Comparison of ENCODE assay signal across 1 cellular context in the genomic region with DNA sequence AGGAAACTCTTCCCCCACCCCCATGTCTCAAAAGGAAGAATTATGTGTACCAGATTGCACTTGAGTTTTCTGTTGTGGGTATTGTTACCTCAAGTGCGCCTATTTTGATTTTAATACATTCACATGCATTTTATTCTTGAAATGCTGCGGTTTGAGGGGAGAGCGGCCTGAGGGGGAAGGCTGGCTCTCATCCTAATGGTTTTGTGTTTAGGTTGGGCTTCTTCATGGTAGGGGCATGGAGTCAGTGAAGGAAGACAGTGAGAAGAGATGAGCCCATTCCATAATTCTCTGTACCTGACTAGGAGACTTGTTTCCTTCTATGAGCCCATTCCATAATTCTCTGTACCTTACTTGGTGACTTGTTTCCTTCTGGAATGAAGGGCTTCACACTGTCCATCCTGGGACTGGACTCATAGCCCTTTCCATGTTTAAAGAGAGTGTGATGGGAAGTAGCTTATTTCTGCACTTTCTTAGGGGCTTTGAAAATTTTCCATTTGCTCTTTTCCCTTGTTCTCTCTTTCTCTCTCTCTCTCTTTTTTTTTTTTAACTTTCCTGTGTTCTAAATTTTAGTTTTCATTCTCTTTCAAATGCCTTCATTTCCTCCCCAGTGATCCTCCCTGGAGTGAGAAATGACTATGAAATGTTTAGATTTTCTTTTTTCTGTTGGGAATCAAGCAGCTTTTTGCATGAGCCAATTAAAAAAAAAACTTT.
TF ChIP-seq lines count a peak whose summit lies in the region.

No MANE protein-coding gene starts in this region.

TF ChIP-seq in GM12878, 131 proteins besides CTCF, POLR2A, EP300 and RAD21 (continued from another document):
- TF ChIP-seq, protein P1, sequence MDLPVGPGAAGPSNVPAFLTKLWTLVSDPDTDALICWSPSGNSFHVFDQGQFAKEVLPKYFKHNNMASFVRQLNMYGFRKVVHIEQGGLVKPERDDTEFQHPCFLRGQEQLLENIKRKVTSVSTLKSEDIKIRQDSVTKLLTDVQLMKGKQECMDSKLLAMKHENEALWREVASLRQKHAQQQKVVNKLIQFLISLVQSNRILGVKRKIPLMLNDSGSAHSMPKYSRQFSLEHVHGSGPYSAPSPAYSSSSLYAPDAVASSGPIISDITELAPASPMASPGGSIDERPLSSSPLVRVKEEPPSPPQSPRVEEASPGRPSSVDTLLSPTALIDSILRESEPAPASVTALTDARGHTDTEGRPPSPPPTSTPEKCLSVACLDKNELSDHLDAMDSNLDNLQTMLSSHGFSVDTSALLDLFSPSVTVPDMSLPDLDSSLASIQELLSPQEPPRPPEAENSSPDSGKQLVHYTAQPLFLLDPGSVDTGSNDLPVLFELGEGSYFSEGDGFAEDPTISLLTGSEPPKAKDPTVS (IDR thresholded peaks at IDR 0.05; ENCODE audit: low read depth, low read length), result no peak
- TF ChIP-seq, protein P2, sequence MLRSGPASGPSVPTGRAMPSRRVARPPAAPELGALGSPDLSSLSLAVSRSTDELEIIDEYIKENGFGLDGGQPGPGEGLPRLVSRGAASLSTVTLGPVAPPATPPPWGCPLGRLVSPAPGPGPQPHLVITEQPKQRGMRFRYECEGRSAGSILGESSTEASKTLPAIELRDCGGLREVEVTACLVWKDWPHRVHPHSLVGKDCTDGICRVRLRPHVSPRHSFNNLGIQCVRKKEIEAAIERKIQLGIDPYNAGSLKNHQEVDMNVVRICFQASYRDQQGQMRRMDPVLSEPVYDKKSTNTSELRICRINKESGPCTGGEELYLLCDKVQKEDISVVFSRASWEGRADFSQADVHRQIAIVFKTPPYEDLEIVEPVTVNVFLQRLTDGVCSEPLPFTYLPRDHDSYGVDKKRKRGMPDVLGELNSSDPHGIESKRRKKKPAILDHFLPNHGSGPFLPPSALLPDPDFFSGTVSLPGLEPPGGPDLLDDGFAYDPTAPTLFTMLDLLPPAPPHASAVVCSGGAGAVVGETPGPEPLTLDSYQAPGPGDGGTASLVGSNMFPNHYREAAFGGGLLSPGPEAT (IDR thresholded peaks at IDR 0.05; ENCODE audit: low read depth), result no peak
- TF ChIP-seq NBN (IDR thresholded peaks at IDR 0.05) (no peak), CHD2 (IDR thresholded peaks at IDR 0.05; ENCODE audit: borderline replicate concordance, low read depth, low read length) (no peak)
